33 cellular contexts compared by ENCODE assay signal in genomic region chr1:225941949-225942222, GRCh38. TPM values are rescaled to one million over a fixed set of nuclear protein-coding genes. Genes with fewer than 3 reads are reported as not detected.
A peak's percentile ranks its signal among the peaks of the same experiment; 100 is the strongest.
DNase-seq lines count a peak whose midpoint lies in the region; ATAC-seq, FAIRE-seq and TF ChIP-seq lines count a peak whose summit lies in the region.
"Had no signal": no experiment of that assay in that cellular context is flagged by ENCODE, and none has a peak within 500 bp of the region (broad histone marks: within the 10 kb centered on the region; RNA-seq: fewer than 3 reads in every experiment).

No MANE protein-coding gene starts in this region.

- H3K36me3 Mint-ChIP-seq in astrocyte (ENCODE audit: low read depth, unreplicated experiment) (no peaks in the 10 kb centered on the region), nephron (ENCODE audit: low read depth) (no peaks in the 10 kb centered on the region)

- H3K4me3 Mint-ChIP-seq in astrocyte (ENCODE audit: unreplicated experiment), result no peak overlapping the region
- H3K4me3 Mint-ChIP-seq in nephron, result peak overlapping the region in 1 of 3 experiments; percentile 31
- H3K4me3 Mint-ChIP-seq: activated CD4-positive, alpha-beta memory T cell treated with anti-CD3 and anti-CD28 coated beads, Interleukin-2, amount 10 ng/mL, durations not matched to agents 7 days and 5 days; activated naive CD4-positive, alpha-beta T cell treated with anti-CD3 and anti-CD28 coated beads for 36 hours; activated T-helper 1 cell treated with anti-CD3 and anti-CD28 coated beads, Interleukin-12 subunit alpha, Interleukin-12 subunit beta, Interleukin-2, Interleukin-4 antibody, amounts not matched to agents 30 ng/mL and 10 ng/mL and 1 ng/mL, durations not matched to agents 14 hours and 24 hours and 36 hours had no signal

- FAIRE-seq in astrocyte (lab: Jason Lieb, UNC), result no peak

- DNase-seq in heart left ventricle (no peak), left cardiac atrium (no peak), astrocyte (ENCODE audit: low read depth) (no peak), uterus (no peak)
- DNase-seq: 8988T; activated CD4-positive, alpha-beta memory T cell treated with anti-CD3 and anti-CD28 coated beads, Interleukin-2, amount 10 ng/mL, durations not matched to agents 7 days and 5 days; activated CD8-positive, alpha-beta memory T cell treated with anti-CD3 and anti-CD28 coated beads, Interleukin-2, amount 50 U/mL, for 4 hours; activated naive CD4-positive, alpha-beta T cell treated with anti-CD3 and anti-CD28 coated beads for 36 hours; adrenal gland; brain microvascular endothelial cell; COR-L47; NCI-H1105 treated with DMSO at 0.1 percent for 48 hours; NCI-H524 treated with DMSO at 0.1 percent for 48 hours; NK-92 treated with Interleukin-12 subunit alpha and Interleukin-12 subunit beta, amount 100 ng/mL, for 24 hours; SIG-M5; sigmoid colon; stimulated activated CD4-positive, alpha-beta T cell treated with anti-CD3 and anti-CD28 coated beads, Interleukin-4, amount 100 ng/mL, for 4 hours had no signal

- H3K27me3 Mint-ChIP-seq in astrocyte (ENCODE audit: low read depth, unreplicated experiment) (peaks cover 18% of the 10 kb centered on the region), nephron (ENCODE audit: low read depth) (peaks cover 24% of the 10 kb centered on the region)

- no peaks in the 10 kb centered on the region for H3K79me2 ChIP-seq in astrocyte (ENCODE audit: insufficient read depth, low read length)

- H3K9ac ChIP-seq in astrocyte (ENCODE audit: low read length), result no peak overlapping the region
- H3K9ac ChIP-seq: GM23248 had no signal

- H3K27ac Mint-ChIP-seq in astrocyte (ENCODE audit: unreplicated experiment) (peak overlapping the region; percentile 75), nephron (peak overlapping the region; percentile 94 to 96 (median 96))
- H3K27ac Mint-ChIP-seq: activated CD4-positive, alpha-beta memory T cell treated with anti-CD3 and anti-CD28 coated beads, Interleukin-2, amount 10 ng/mL, durations not matched to agents 7 days and 5 days; activated naive CD4-positive, alpha-beta T cell treated with anti-CD3 and anti-CD28 coated beads for 36 hours; activated T-helper 1 cell treated with anti-CD3 and anti-CD28 coated beads, Interleukin-12 subunit alpha, Interleukin-12 subunit beta, Interleukin-2, Interleukin-4 antibody, amounts not matched to agents 30 ng/mL and 10 ng/mL and 1 ng/mL, durations not matched to agents 14 hours and 24 hours and 36 hours; progenitor cell of endocrine pancreas had no signal

- no peak for ATAC-seq in heart left ventricle
- no peak for ATAC-seq in left cardiac atrium
- ATAC-seq in GM21381 (IDR thresholded peaks at IDR 0.05; ENCODE audit: unreplicated experiment), result no peak
- no peak for ATAC-seq in GM18873 (IDR thresholded peaks at IDR 0.05; ENCODE audit: low FRiP score, unreplicated experiment)
- no peak for ATAC-seq in HG03457 (IDR thresholded peaks at IDR 0.05; ENCODE audit: unreplicated experiment)
- ATAC-seq: left lobe of liver, Panc1 had no signal

- 30 to 39% (median 36%) methylated on average over 1 of the region's 1 CpG for WGBS in heart left ventricle, 4 donors

- H3K36me3 ChIP-seq in heart left ventricle (no peaks in the 10 kb centered on the region), astrocyte (ENCODE audit: insufficient read depth, low read length) (no peaks in the 10 kb centered on the region), uterus (no peaks in the 10 kb centered on the region)
- H3K36me3 ChIP-seq: adrenal gland, brain microvascular endothelial cell, sigmoid colon, transverse colon had no signal

- no peaks in the 10 kb centered on the region for H3K9me3 ChIP-seq in heart left ventricle
- H3K9me3 ChIP-seq in astrocyte (ENCODE audit: insufficient read depth, low read depth, low read length), result no peaks in the 10 kb centered on the region
- H3K9me3 ChIP-seq in uterus, result no peaks in the 10 kb centered on the region
- H3K9me3 ChIP-seq: adrenal gland, sigmoid colon, transverse colon had no signal

- H3K27me3 ChIP-seq in heart left ventricle (no peaks in the 10 kb centered on the region), astrocyte (ENCODE audit: insufficient read depth, low read length) (no peaks in the 10 kb centered on the region), uterus (no peaks in the 10 kb centered on the region)
- H3K27me3 ChIP-seq: adrenal gland, brain microvascular endothelial cell, sigmoid colon, transverse colon had no signal

- H4K20me1 ChIP-seq in astrocyte (ENCODE audit: insufficient read depth, low read length), result no peaks in the 10 kb centered on the region

- H3K4me1 Mint-ChIP-seq in astrocyte (ENCODE audit: low read depth, unreplicated experiment) (peaks cover 10% of the 10 kb centered on the region), nephron (peaks cover 56% of the 10 kb centered on the region)

- no peak for TF ChIP-seq POLR2A in heart left ventricle (IDR thresholded peaks at IDR 0.05)
- no peak for TF ChIP-seq POLR2A in uterus (IDR thresholded peaks at IDR 0.05)

- TF ChIP-seq CTCF in heart left ventricle (IDR thresholded peaks at IDR 0.05) (no peak), astrocyte (IDR thresholded peaks at IDR 0.05; ENCODE audit: insufficient read depth, low read depth, low read length) (no peak), nephron (IDR thresholded peaks at IDR 0.05; ENCODE audit: unreplicated experiment in 3 of 3) (no peak), uterus (IDR thresholded peaks at IDR 0.05) (no peak)

- H3K9me3 Mint-ChIP-seq in astrocyte (ENCODE audit: unreplicated experiment) (peaks cover 1% of the 10 kb centered on the region), nephron (no peaks in the 10 kb centered on the region)
- H3K9me3 Mint-ChIP-seq: activated CD4-positive, alpha-beta memory T cell treated with anti-CD3 and anti-CD28 coated beads, Interleukin-2, amount 10 ng/mL, durations not matched to agents 7 days and 5 days; activated naive CD4-positive, alpha-beta T cell treated with anti-CD3 and anti-CD28 coated beads for 36 hours; activated T-helper 1 cell treated with anti-CD3 and anti-CD28 coated beads, Interleukin-12 subunit alpha, Interleukin-12 subunit beta, Interleukin-2, Interleukin-4 antibody, amounts not matched to agents 30 ng/mL and 10 ng/mL and 1 ng/mL, durations not matched to agents 14 hours and 24 hours and 36 hours had no signal

- H3K4me3 ChIP-seq in heart left ventricle, result no peak overlapping the region
- H3K4me3 ChIP-seq in astrocyte (ENCODE audit: insufficient read depth, low read depth, low read length), result no peak overlapping the region
- no peak overlapping the region for H3K4me3 ChIP-seq in uterus
- H3K4me3 ChIP-seq: adrenal gland, GM23248, sigmoid colon, transverse colon had no signal

- H3K4me1 ChIP-seq in heart left ventricle, result peaks cover 14 to 40% (median 27%) of the 10 kb centered on the region in 12 donors
- H3K4me1 ChIP-seq in astrocyte (ENCODE audit: insufficient read depth, low read length), result no peaks in the 10 kb centered on the region
- H3K4me1 ChIP-seq in uterus, result peaks cover 8 to 21% of the 10 kb centered on the region in 2 donors

- intact Hi-C loops in heart left ventricle (cut with DNase I), result no loop called here
- intact Hi-C loops in left cardiac atrium (cut with DNase I), result no loop called here
- intact Hi-C loops in uterus (cut with DNase I; ENCODE audit: low total_unique reads), result no loop called here

- H2AFZ ChIP-seq in astrocyte (ENCODE audit: low read depth, low read length), result no peak overlapping the region
- H2AFZ ChIP-seq: GM23248 had no signal

- H3K27ac ChIP-seq in heart left ventricle (peak overlapping the region in 7 of 12 donors; percentile 43 to 75 (median 56)), astrocyte (ENCODE audit: low read depth, low read length) (no peak overlapping the region), uterus (peak overlapping the region; percentile 95)
- H3K27ac ChIP-seq: adrenal gland, brain microvascular endothelial cell, C4-2B, GM23248 had no signal

- H3K4me2 ChIP-seq in astrocyte (ENCODE audit: low read length), result no peak overlapping the region

RNA-seq across cellular contexts. Expression of gene LEFTY2, which starts 0.9 kb away (rescaled TPM):
- total RNA-seq in heart left ventricle, result 1 to 10 TPM in 1 of 9 donors, under 1 TPM in 7, not detected in 1; 0.14 to 1.8 (median 0.51) TPM
- under 1 TPM; 0.11 to 0.22 TPM for polyA plus RNA-seq in heart left ventricle
- total RNA-seq in left cardiac atrium, result 1 to 10 TPM in 1 of 2 donors, under 1 TPM in 1; 0.34 to 1.2 TPM
- total RNA-seq in astrocyte, result 7.0 and 12.9 TPM in 2 replicates
- 10 to 100 TPM in 3 of 4 donors, 1 to 10 TPM in 1; 6.1 to 41.6 (median 29.5) TPM for total RNA-seq in uterus
- total RNA-seq: activated CD4-positive, alpha-beta memory T cell treated with anti-CD3 and anti-CD28 coated beads, Interleukin-2, amount 10 ng/mL, durations not matched to agents 7 days and 5 days; activated T-helper 1 cell treated with anti-CD3 and anti-CD28 coated beads, Interleukin-12 subunit alpha, Interleukin-12 subunit beta, Interleukin-2, Interleukin-4 antibody, amounts not matched to agents 30 ng/mL and 10 ng/mL and 1 ng/mL, durations not matched to agents 14 hours and 24 hours and 36 hours; fibroblast of lung; GM23248; HT1080; left lobe of liver; MCF 10A had no signal
- polyA plus RNA-seq: fibroblast of lung, GM23248 had no signal

RNA-seq across cellular contexts. Expression of gene PYCR2, which starts 17.8 kb away (rescaled TPM):
- total RNA-seq in heart left ventricle (10 to 100 TPM; 53.6 to 82.4 (median 65.1) TPM), left cardiac atrium (10 to 100 TPM; 58.0 to 58.8 TPM), astrocyte (38.1 and 39.8 TPM in 2 replicates), uterus (10 to 100 TPM; 19.5 to 66.4 (median 38.8) TPM)
- polyA plus RNA-seq in heart left ventricle, result 10 to 100 TPM; 62.0 to 89.0 TPM

RNA-seq across cellular contexts. Expression of gene LEFTY1, which starts 52.9 kb away (rescaled TPM):
- total RNA-seq in heart left ventricle, result under 1 TPM in 4 of 9 donors, not detected in 5; 0.19 to 0.77 (median 0.30) TPM
- under 1 TPM in 1 of 2 donors, not detected in 1; 0.65 TPM for polyA plus RNA-seq in heart left ventricle
- under 1 TPM in 1 of 2 donors, not detected in 1; 0.27 TPM for total RNA-seq in left cardiac atrium
- total RNA-seq in astrocyte, result 4.2 and 11.8 TPM in 2 replicates
- 1 to 10 TPM in 2 of 4 donors, not detected in 2; 1.1 to 3.5 TPM for total RNA-seq in uterus
- total RNA-seq: activated CD4-positive, alpha-beta memory T cell treated with anti-CD3 and anti-CD28 coated beads, Interleukin-2, amount 10 ng/mL, durations not matched to agents 7 days and 5 days; activated T-helper 1 cell treated with anti-CD3 and anti-CD28 coated beads, Interleukin-12 subunit alpha, Interleukin-12 subunit beta, Interleukin-2, Interleukin-4 antibody, amounts not matched to agents 30 ng/mL and 10 ng/mL and 1 ng/mL, durations not matched to agents 14 hours and 24 hours and 36 hours; cerebellum; fibroblast of lung; GM23248; HT1080; MCF 10A; mesenteric fat pad; sigmoid colon had no signal
- polyA plus RNA-seq: fibroblast of lung, GM23248 had no signal

RNA-seq across cellular contexts. Expression of gene SDE2, which starts 57.3 kb away (rescaled TPM):
- total RNA-seq in heart left ventricle (10 to 100 TPM in 8 of 9 donors, 1 to 10 TPM in 1; 9.3 to 16.4 (median 12.6) TPM), left cardiac atrium (10 to 100 TPM; 11.1 to 18.7 TPM), astrocyte (25.3 and 26.1 TPM in 2 replicates), uterus (10 to 100 TPM; 12.3 to 41.7 (median 17.2) TPM)
- 10 to 100 TPM in 1 of 2 donors, 1 to 10 TPM in 1; 3.7 to 12.8 TPM for polyA plus RNA-seq in heart left ventricle

RNA-seq across cellular contexts. Expression of gene TMEM63A, which starts 59.7 kb away (rescaled TPM):
- total RNA-seq in heart left ventricle (10 to 100 TPM; 14.4 to 42.7 (median 25.3) TPM), left cardiac atrium (10 to 100 TPM; 33.2 to 37.1 TPM), astrocyte (28.7 and 29.0 TPM in 2 replicates), uterus (100 to 1,000 TPM in 1 of 4 donors, 10 to 100 TPM in 3; 11.2 to 125 (median 63.8) TPM)
- polyA plus RNA-seq in heart left ventricle, result 10 to 100 TPM; 13.7 to 37.3 TPM
